In the genomic region with DNA sequence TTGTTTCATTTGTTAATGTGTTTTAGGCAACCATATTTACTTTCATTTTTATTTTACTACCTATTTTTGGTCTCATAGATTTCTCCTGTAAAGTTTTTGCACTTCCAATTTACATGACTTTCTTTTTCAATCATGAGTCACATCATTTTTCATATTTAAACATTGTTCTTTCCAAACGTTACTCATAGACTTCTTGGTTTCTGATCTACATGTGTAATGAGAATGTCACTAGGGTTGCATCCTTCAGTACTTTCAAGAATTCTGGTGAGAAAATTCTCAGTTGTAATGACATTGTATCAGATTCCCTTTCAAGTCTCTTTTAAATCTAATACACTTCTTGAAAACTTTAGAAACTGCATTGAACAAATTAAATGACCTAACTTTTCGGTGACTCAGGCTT, we compare ENCODE assay signal across 1 cellular context.
TF ChIP-seq lines count a peak whose summit lies in the region.

No MANE protein-coding gene starts in this region.

TF ChIP-seq in GM12878, 131 proteins besides CTCF, POLR2A, EP300 and RAD21 (continued from another document):
- TF ChIP-seq, protein P1, sequence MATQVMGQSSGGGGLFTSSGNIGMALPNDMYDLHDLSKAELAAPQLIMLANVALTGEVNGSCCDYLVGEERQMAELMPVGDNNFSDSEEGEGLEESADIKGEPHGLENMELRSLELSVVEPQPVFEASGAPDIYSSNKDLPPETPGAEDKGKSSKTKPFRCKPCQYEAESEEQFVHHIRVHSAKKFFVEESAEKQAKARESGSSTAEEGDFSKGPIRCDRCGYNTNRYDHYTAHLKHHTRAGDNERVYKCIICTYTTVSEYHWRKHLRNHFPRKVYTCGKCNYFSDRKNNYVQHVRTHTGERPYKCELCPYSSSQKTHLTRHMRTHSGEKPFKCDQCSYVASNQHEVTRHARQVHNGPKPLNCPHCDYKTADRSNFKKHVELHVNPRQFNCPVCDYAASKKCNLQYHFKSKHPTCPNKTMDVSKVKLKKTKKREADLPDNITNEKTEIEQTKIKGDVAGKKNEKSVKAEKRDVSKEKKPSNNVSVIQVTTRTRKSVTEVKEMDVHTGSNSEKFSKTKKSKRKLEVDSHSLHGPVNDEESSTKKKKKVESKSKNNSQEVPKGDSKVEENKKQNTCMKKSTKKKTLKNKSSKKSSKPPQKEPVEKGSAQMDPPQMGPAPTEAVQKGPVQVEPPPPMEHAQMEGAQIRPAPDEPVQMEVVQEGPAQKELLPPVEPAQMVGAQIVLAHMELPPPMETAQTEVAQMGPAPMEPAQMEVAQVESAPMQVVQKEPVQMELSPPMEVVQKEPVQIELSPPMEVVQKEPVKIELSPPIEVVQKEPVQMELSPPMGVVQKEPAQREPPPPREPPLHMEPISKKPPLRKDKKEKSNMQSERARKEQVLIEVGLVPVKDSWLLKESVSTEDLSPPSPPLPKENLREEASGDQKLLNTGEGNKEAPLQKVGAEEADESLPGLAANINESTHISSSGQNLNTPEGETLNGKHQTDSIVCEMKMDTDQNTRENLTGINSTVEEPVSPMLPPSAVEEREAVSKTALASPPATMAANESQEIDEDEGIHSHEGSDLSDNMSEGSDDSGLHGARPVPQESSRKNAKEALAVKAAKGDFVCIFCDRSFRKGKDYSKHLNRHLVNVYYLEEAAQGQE (IDR thresholded peaks at IDR 0.05; ENCODE audit: low read depth, low read length) = no peak
- no peak for TF ChIP-seq ZBTB4 (CRISPR knock-in tag; IDR thresholded peaks at IDR 0.05)
- no peak for TF ChIP-seq IKZF1 (conservative IDR thresholded peaks at IDR 0.05)
